In the genomic region with DNA sequence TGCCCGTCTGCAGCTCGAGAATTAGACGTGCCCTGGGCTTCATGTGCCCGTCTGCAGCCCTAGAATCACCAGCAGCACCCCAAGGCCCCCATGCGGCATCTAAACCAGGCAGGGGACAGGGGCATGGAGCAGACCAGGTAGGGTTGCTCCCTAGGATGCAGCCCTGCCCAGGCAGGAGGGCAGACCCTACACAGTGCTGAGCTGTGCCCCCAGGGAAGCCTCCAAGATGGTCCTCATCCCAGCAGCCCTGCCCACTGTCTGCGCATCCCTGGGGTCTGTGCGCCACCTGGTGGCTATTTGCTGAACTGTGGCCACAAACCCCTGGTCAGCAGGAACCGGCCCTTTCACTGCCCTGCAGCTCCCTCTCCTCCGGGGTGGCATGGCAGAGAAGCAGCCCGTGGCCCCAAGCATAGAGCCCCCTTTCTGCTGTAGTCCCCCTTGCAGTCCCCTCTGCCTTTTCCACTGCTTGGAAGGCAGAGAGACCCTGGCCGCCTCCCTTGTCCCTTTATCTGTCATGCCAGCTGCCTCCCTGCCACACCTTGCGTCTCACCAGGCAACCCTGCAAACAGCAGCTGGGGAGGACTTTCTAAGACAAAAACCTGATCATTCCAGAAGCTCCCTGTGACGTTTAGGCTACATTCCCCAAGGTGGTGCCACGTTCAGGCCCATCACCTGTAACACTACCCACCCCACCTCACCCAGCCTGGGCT, we compare ENCODE assay signal across 8 cellular contexts.
DNase-seq lines count a peak whose midpoint lies in the region; ATAC-seq lines count a peak whose summit lies in the region.

No MANE protein-coding gene starts in this region.

- no peak overlapping the region for H3K27ac ChIP-seq in caudate nucleus (ENCODE audit: low read depth, low read length)

- ATAC-seq in left colon = peak; percentile 40
- ATAC-seq in HG03045 (IDR thresholded peaks at IDR 0.05; ENCODE audit: unreplicated experiment) = no peak

- DNase-seq in GM04504 (ENCODE audit: low read depth) = peak; percentile 13
- DNase-seq in MV-4-11 (lab: John Stamatoyannopoulos, UW) = peak; percentile 36
- peak; percentile 40 for DNase-seq in activated CD4-positive, CD25-positive, alpha-beta regulatory T cell treated with anti-CD3 and anti-CD28 coated beads, Interleukin-2, amount 50 U/mL, for 16 hours (ENCODE audit: low read depth, low spot score)
- peak in 47 of 61 donors; percentile 5 to 68 (median 37) for DNase-seq in caudate nucleus (lab: John Stamatoyannopoulos, UW)
- peak; percentile 59 to 85 for DNase-seq in left colon
- peak; percentile 69 for DNase-seq in stimulated activated CD4-positive, alpha-beta T cell treated with anti-CD3 and anti-CD28 coated beads, Interleukin-4, amount 100 ng/mL, for 1 hour
- DNase-seq in NCI-H510A (lab: John Stamatoyannopoulos, UW) = no peak

- intact Hi-C loops in left colon (cut with DNase I, micrococcal nuclease) = loop anchor here in 1 of 2 donors (5.0 kb wide), 2 partner anchors 104 to 361 kb away; no protein-coding TSS in a partner anchor
